ENCODE assay signal across 8 cellular contexts in genomic region chr5:74638776-74639537, GRCh38. TPM values are rescaled to one million over a fixed set of nuclear protein-coding genes. Genes with fewer than 3 reads are reported as not detected.
DNase-seq lines count a peak whose midpoint lies in the region; ATAC-seq, FAIRE-seq and TF ChIP-seq lines count a peak whose summit lies in the region.

No MANE protein-coding gene starts in this region.

- H3K27ac ChIP-seq in AG04450 (ENCODE audit: low read depth, low read length) (peak overlapping the region; percentile 75), WERI-Rb-1 (peak overlapping the region; percentile 91), hepatocyte (peak overlapping the region; percentile 97)

- 14% methylated on average over 7 of the region's 7 CpGs for WGBS in hepatocyte (ENCODE audit: low lambda C conversion rate, missing lambda C conversion rate)

- FAIRE-seq in urothelium cell line (lab: Jason Lieb, UNC): no peak

- peak overlapping the region; percentile 93 for H3K4me3 ChIP-seq in AG04450 (ENCODE audit: low read depth, low read length)
- H3K4me3 ChIP-seq in WERI-Rb-1 (ENCODE audit: low read depth, low read length): peak overlapping the region; percentile 91
- peak overlapping the region; percentile 85 for H3K4me3 ChIP-seq in hepatocyte

- CTCF ChIA-PET in AG04450 (lab: Charles Lee): interaction anchor here (1.2 to 6.9 kb wide), 3 partner anchors 323 to 736 kb away, joined by 3 to 76 read pairs (median 4); no protein-coding TSS in a partner anchor

- H3K9me3 ChIP-seq in AG04450 (ENCODE audit: control insufficient read depth, insufficient read depth, low read length) (peaks cover 4% of the 10 kb centered on the region; the same call in 1 of the 2 replicates), WERI-Rb-1 (ENCODE audit: severe bottlenecking) (no peaks in the 10 kb centered on the region), hepatocyte (ENCODE audit: low read depth) (no peaks in the 10 kb centered on the region)

- H3K36me3 ChIP-seq in WERI-Rb-1 (peaks cover 43% of the 10 kb centered on the region), hepatocyte (replicated peaks; ENCODE audit: insufficient read depth, low read depth) (no peaks in the 10 kb centered on the region)

- H2AFZ ChIP-seq in hepatocyte: peak overlapping the region; percentile 15

- TF ChIP-seq CTCF in AG04450 (IDR thresholded peaks at IDR 0.05; ENCODE audit: low read depth, low read length) (no peak), WERI-Rb-1 (IDR thresholded peaks at IDR 0.05; ENCODE audit: low read depth, low read length) (no peak), hepatocyte (IDR thresholded peaks at IDR 0.05; ENCODE audit: poor library complexity) (no peak)

- H3K4me2 ChIP-seq in hepatocyte: peak overlapping the region; percentile 97

- ATAC-seq in GM18517 (IDR thresholded peaks at IDR 0.05; ENCODE audit: unreplicated experiment) (peak; percentile 32), HG03064 (IDR thresholded peaks at IDR 0.05; ENCODE audit: low read depth, unreplicated experiment) (peak; percentile 26)
- ATAC-seq in stimulated activated naive CD8-positive, alpha-beta T cell treated with anti-CD3 and anti-CD28 coated beads, Interleukin-15, Interleukin-2, amounts not matched to agents 100 U/mL and 50 U/mL, for 24 hours: peak; percentile 19

- H4K20me1 ChIP-seq in hepatocyte (ENCODE audit: insufficient read depth, poor library complexity, severe bottlenecking): peaks cover 53% of the 10 kb centered on the region

- DNase-seq in AG04450 (ENCODE audit: low read depth, low spot score): peak; percentile 42
- no peak for DNase-seq in WERI-Rb-1
- DNase-seq in hepatocyte (ENCODE audit: low spot score): no peak
- DNase-seq in stimulated activated naive CD8-positive, alpha-beta T cell treated with anti-CD3 and anti-CD28 coated beads, Interleukin-15, Interleukin-2, amounts not matched to agents 100 U/mL and 50 U/mL, for 24 hours: no peak
- DNase-seq in urothelium cell line (ENCODE audit: low spot score): no peak
- DNase-seq in 8988T: no peak

- POLR2A ChIA-PET in AG04450 (lab: Yijun Ruan, JAX): interaction anchor here (0.9 to 1.1 kb wide), 2 partner anchors 65 to 676 kb away, joined by 3 read pairs; no protein-coding TSS in a partner anchor

- H3K9me2 ChIP-seq in hepatocyte (replicated peaks; ENCODE audit: insufficient read depth): no peaks in the 10 kb centered on the region

- H3K4me1 ChIP-seq in hepatocyte (ENCODE audit: insufficient read depth): peaks cover 26% of the 10 kb centered on the region

- H3K27me3 ChIP-seq in AG04450 (ENCODE audit: control insufficient read depth, insufficient read depth, low read length) (no peaks in the 10 kb centered on the region), WERI-Rb-1 (ENCODE audit: insufficient read depth, low read depth, severe bottlenecking) (no peaks in the 10 kb centered on the region), hepatocyte (no peaks in the 10 kb centered on the region)

- H3K79me2 ChIP-seq in hepatocyte: peaks cover 64% of the 10 kb centered on the region

RNA-seq across cellular contexts. Expression of gene ENC1, which starts 1.6 kb away (rescaled TPM):
- polyA plus RNA-seq in AG04450 (2011; rRNA removed) (19.3 and 23.1 TPM in 2 replicates), hepatocyte (35.9 and 58.8 TPM in 2 replicates)
- 31.9 and 45.9 TPM in 2 replicates for polyA minus RNA-seq in AG04450 (2011; rRNA and poly(A)+ RNA removed)
- 150 and 151 TPM in 2 replicates for total RNA-seq in hepatocyte

RNA-seq across cellular contexts. Expression of gene HEXB, which starts 46.1 kb away (rescaled TPM):
- 193 and 246 TPM in 2 replicates for polyA plus RNA-seq in AG04450 (2011; rRNA removed)
- polyA minus RNA-seq in AG04450 (2011; rRNA and poly(A)+ RNA removed): 105 and 115 TPM in 2 replicates
- total RNA-seq in hepatocyte: 216 and 224 TPM in 2 replicates
- 191 and 226 TPM in 2 replicates for polyA plus RNA-seq in hepatocyte
